In genomic region chr1:155256101-155256852, GRCh38 we compare ENCODE assay signal across 1 cellular context.
TF ChIP-seq lines count a peak whose summit lies in the region.

No MANE protein-coding gene starts in this region.

TF ChIP-seq in endothelial cell of umbilical vein, 7 proteins besides CTCF, POLR2A, EP300 and RAD21:
- TF ChIP-seq EZH2 (IDR thresholded peaks at IDR 0.05; ENCODE audit: borderline replicate concordance, low read depth, low read length, severe bottlenecking) (no peak), JUN (IDR thresholded peaks at IDR 0.05; ENCODE audit: borderline replicate concordance, insufficient read depth, insufficient read length, low read depth) (no peak), FOS (IDR thresholded peaks at IDR 0.05; ENCODE audit: borderline replicate concordance, insufficient read depth, low read length) (no peak)
- TF ChIP-seq, protein P1, sequence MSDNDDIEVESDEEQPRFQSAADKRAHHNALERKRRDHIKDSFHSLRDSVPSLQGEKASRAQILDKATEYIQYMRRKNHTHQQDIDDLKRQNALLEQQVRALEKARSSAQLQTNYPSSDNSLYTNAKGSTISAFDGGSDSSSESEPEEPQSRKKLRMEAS (IDR thresholded peaks at IDR 0.05; ENCODE audit: insufficient read depth, insufficient read length): no peak
